In the genomic region with DNA sequence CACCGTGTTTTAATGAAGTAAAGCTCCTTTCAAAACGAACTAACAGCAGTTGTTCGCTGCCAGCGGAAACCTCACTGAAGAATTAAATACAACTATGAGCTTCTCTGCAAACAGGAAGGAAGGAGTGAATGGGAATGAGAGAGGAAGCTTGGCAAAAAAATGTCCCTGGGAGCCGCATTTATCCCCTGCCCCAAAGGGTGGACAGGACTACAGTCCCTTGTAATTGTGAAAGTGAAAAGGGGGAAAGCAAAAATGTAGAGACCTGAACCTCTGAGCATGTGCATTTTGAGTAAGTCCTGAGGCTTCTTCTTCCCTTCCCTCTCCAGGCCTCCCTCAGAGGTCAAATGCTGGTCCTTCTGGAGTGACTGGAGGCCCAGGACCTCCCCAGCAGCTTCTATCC, we compare ENCODE assay signal across 19 cellular contexts. TPM values are rescaled to one million over a fixed set of nuclear protein-coding genes. Genes with fewer than 3 reads are reported as not detected.
DNase-seq lines count a peak whose midpoint lies in the region; ATAC-seq and TF ChIP-seq lines count a peak whose summit lies in the region.
"Had no signal": no experiment of that assay in that cellular context is flagged by ENCODE, and none has a peak within 500 bp of the region (broad histone marks: within the 10 kb centered on the region; RNA-seq: fewer than 3 reads in every experiment).

No MANE protein-coding gene starts in this region.

- peak overlapping the region; percentile 26 for H3K4me3 ChIP-seq in SK-N-MC
- no peak overlapping the region for H3K4me3 ChIP-seq in hepatocyte
- no peak overlapping the region for H3K4me3 ChIP-seq in smooth muscle cell
- H3K4me3 ChIP-seq in testis = no peak overlapping the region
- H3K4me3 ChIP-seq: pancreas, tibial artery had no signal

- peak overlapping the region; percentile 31 for H2AFZ ChIP-seq in hepatocyte
- H2AFZ ChIP-seq in smooth muscle cell (ENCODE audit: low read depth) = peak overlapping the region; percentile 49

- WGBS in hepatocyte (ENCODE audit: low lambda C conversion rate, missing lambda C conversion rate) = 74% methylated on average over 5 of the region's 5 CpGs
- WGBS in smooth muscle cell (ENCODE audit: low lambda C conversion rate) = 60% methylated on average over 5 of the region's 5 CpGs
- 77 to 82% methylated on average over 5 of the region's 5 CpGs for WGBS in testis, 2 donors

- H3K27me3 ChIP-seq in hepatocyte (no peaks in the 10 kb centered on the region), smooth muscle cell (ENCODE audit: low read depth) (no peaks in the 10 kb centered on the region), testis (no peaks in the 10 kb centered on the region)
- H3K27me3 ChIP-seq: pancreas, tibial artery had no signal

- H3K9me3 ChIP-seq in ES-I3 (ENCODE audit: control insufficient read depth, insufficient read depth, low read length) (no peaks in the 10 kb centered on the region), SK-N-MC (ENCODE audit: low read depth, low read length) (no peaks in the 10 kb centered on the region), hepatocyte (ENCODE audit: low read depth) (no peaks in the 10 kb centered on the region), smooth muscle cell (replicated peaks; ENCODE audit: low read depth) (no peaks in the 10 kb centered on the region), testis (no peaks in the 10 kb centered on the region)
- H3K9me3 ChIP-seq: pancreas, tibial artery had no signal

- ATAC-seq in HG02840 (IDR thresholded peaks at IDR 0.05; ENCODE audit: low FRiP score, unreplicated experiment) = no peak
- ATAC-seq: naive thymus-derived CD4-positive, alpha-beta T cell; pancreas; stimulated activated naive CD8-positive, alpha-beta T cell treated with anti-CD3 and anti-CD28 coated beads, Interleukin-15, Interleukin-2, amounts not matched to agents 100 U/mL and 50 U/mL, for 24 hours had no signal

- H3K9ac ChIP-seq in ES-I3 (ENCODE audit: low read depth, low read length) (peak overlapping the region; percentile 4; the same call in 1 of the 2 replicates), SK-N-MC (ENCODE audit: insufficient read length) (no peak overlapping the region), smooth muscle cell (ENCODE audit: low read depth) (no peak overlapping the region)

- intact Hi-C loops in testis (cut with DNase I; ENCODE audit: low total_unique reads) = no loop called here

- H3K4me1 ChIP-seq in ES-I3 (ENCODE audit: insufficient read depth, low read length) (peaks cover 26% of the 10 kb centered on the region), hepatocyte (ENCODE audit: insufficient read depth) (peaks cover 18% of the 10 kb centered on the region), smooth muscle cell (ENCODE audit: low read depth) (no peaks in the 10 kb centered on the region), testis (peaks cover 2% of the 10 kb centered on the region)
- H3K4me1 ChIP-seq: pancreas, tibial artery had no signal

- H4K20me1 ChIP-seq in hepatocyte (ENCODE audit: insufficient read depth, poor library complexity, severe bottlenecking) (no peaks in the 10 kb centered on the region), smooth muscle cell (ENCODE audit: low read depth) (no peaks in the 10 kb centered on the region)

- TF ChIP-seq POLR2A in testis (IDR thresholded peaks at IDR 0.05) = no peak

- H3K4me2 ChIP-seq in hepatocyte (no peak overlapping the region), smooth muscle cell (no peak overlapping the region)

- H3K79me2 ChIP-seq in hepatocyte (no peaks in the 10 kb centered on the region), smooth muscle cell (ENCODE audit: low read depth) (no peaks in the 10 kb centered on the region)

- H3K9me2 ChIP-seq in hepatocyte (replicated peaks; ENCODE audit: insufficient read depth) = no peaks in the 10 kb centered on the region

- no peak overlapping the region for H3K27ac ChIP-seq in SK-N-MC
- H3K27ac ChIP-seq in hepatocyte = no peak overlapping the region
- no peak overlapping the region for H3K27ac ChIP-seq in smooth muscle cell (ENCODE audit: low read depth)
- no peak overlapping the region for H3K27ac ChIP-seq in testis
- H3K27ac ChIP-seq: pancreas, tibial artery had no signal

- no peak for DNase-seq in SK-N-MC (ENCODE audit: low read depth, low spot score)
- DNase-seq in hepatocyte (ENCODE audit: low spot score) = no peak
- no peak for DNase-seq in smooth muscle cell (lab: John Stamatoyannopoulos, UW; ENCODE audit: unreplicated experiment)
- DNase-seq in testis = no peak
- no peak for DNase-seq in iPS-NIHi7 (ENCODE audit: extremely low spot score)
- DNase-seq: activated effector memory CD4-positive, alpha-beta T cell treated with anti-CD3 and anti-CD28 coated beads, Interleukin-2, amount 50 U/mL, for 16 hours; CD4-positive, alpha-beta memory T cell; IMR-90; naive thymus-derived CD4-positive, alpha-beta T cell; NCI-H1105 treated with DMSO at 0.1 percent for 48 hours; NCI-H2029 treated with DMSO at 0.1 percent for 48 hours; NCI-H345; pancreas; right cardiac atrium; stimulated activated CD4-positive, alpha-beta T cell treated with anti-CD3 and anti-CD28 coated beads, Interleukin-4, amount 100 ng/mL, for 4 hours; stimulated activated naive CD8-positive, alpha-beta T cell treated with anti-CD3 and anti-CD28 coated beads, Interleukin-15, Interleukin-2, amounts not matched to agents 100 U/mL and 50 U/mL, for 24 hours; tibial artery had no signal

- H3F3A ChIP-seq in smooth muscle cell (ENCODE audit: low read depth) = no peaks in the 10 kb centered on the region

- H3K36me3 ChIP-seq in ES-I3 (ENCODE audit: insufficient read depth, low read length) = no peaks in the 10 kb centered on the region
- no peaks in the 10 kb centered on the region for H3K36me3 ChIP-seq in SK-N-MC (ENCODE audit: insufficient read depth, low read length)
- no peaks in the 10 kb centered on the region for H3K36me3 ChIP-seq in hepatocyte (replicated peaks; ENCODE audit: insufficient read depth, low read depth)
- no peaks in the 10 kb centered on the region for H3K36me3 ChIP-seq in smooth muscle cell (ENCODE audit: low read depth)
- H3K36me3 ChIP-seq in testis (ENCODE audit: low read depth, missing control alignments) = no peaks in the 10 kb centered on the region
- H3K36me3 ChIP-seq: pancreas, tibial artery had no signal

- TF ChIP-seq CTCF in hepatocyte (IDR thresholded peaks at IDR 0.05; ENCODE audit: poor library complexity) (no peak), smooth muscle cell (IDR thresholded peaks at IDR 0.05; ENCODE audit: borderline replicate concordance, insufficient read depth, poor library complexity, severe bottlenecking) (no peak), testis (IDR thresholded peaks at IDR 0.05) (no peak)

RNA-seq across cellular contexts. Expression of a gene that starts 53.8 kb away (rescaled TPM):
- 92.5 and 96.5 TPM in 2 replicates for total RNA-seq in hepatocyte
- 27.3 and 27.9 TPM in 2 replicates for polyA plus RNA-seq in hepatocyte
- total RNA-seq in smooth muscle cell = 29.4 and 32.0 TPM in 2 replicates
- polyA plus RNA-seq in smooth muscle cell = 3.9 and 11.9 TPM in 2 replicates
- 100 to 1,000 TPM; 102 to 110 TPM for total RNA-seq in testis
- polyA plus RNA-seq in testis (ENCODE audit: insufficient read depth, low read depth, low replicate concordance) = 64.9 TPM
